Comparison of ENCODE assay signal across 15 cellular contexts in genomic region chr7:2639151-2639993, GRCh38. TPM values are rescaled to one million over a fixed set of nuclear protein-coding genes. Genes with fewer than 3 reads are reported as not detected.
DNase-seq lines count a peak whose midpoint lies in the region; ATAC-seq and TF ChIP-seq lines count a peak whose summit lies in the region.
"Had no signal": no experiment of that assay in that cellular context is flagged by ENCODE, and none has a peak within 500 bp of the region (broad histone marks: within the 10 kb centered on the region; RNA-seq: fewer than 3 reads in every experiment).

No MANE protein-coding gene starts in this region.

- H3K4me1 Mint-ChIP-seq in endodermal cell = no peaks in the 10 kb centered on the region
- peaks cover 13% of the 10 kb centered on the region for H3K4me1 Mint-ChIP-seq in activated CD8-positive, alpha-beta T cell treated with anti-CD3 and anti-CD28 coated beads, Interleukin-2, amount 10 ng/mL, durations not matched to agents 7 days and 5 days (ENCODE audit: low read depth)

- ATAC-seq in heart right ventricle (peak in 1 of 8 donors; percentile 16), HG02623 (IDR thresholded peaks at IDR 0.05; ENCODE audit: unreplicated experiment) (no peak)
- no peak for ATAC-seq in activated CD8-positive, alpha-beta T cell treated with anti-CD3 and anti-CD28 coated beads, Interleukin-2, amount 10 ng/mL, durations not matched to agents 7 days and 5 days
- ATAC-seq: A549; naive thymus-derived CD4-positive, alpha-beta T cell had no signal

- no peaks in the 10 kb centered on the region for H3K9me3 Mint-ChIP-seq in endodermal cell
- no peaks in the 10 kb centered on the region for H3K9me3 Mint-ChIP-seq in activated CD8-positive, alpha-beta T cell treated with anti-CD3 and anti-CD28 coated beads, Interleukin-2, amount 10 ng/mL, durations not matched to agents 7 days and 5 days (ENCODE audit: insufficient read depth)
- H3K9me3 Mint-ChIP-seq: naive thymus-derived CD4-positive, alpha-beta T cell had no signal

- no peak overlapping the region for H2BK120ac ChIP-seq in neuronal stem cell (ENCODE audit: low read depth, low read length)

- H3K27ac ChIP-seq in heart right ventricle = peak overlapping the region in 9 of 10 donors; percentile 6 to 96 (median 69)
- peak overlapping the region; percentile 44 for H3K27ac ChIP-seq in endodermal cell (ENCODE audit: low read depth, low read length)
- H3K27ac ChIP-seq in neuronal stem cell (replicated peaks; ENCODE audit: low read length) = no peak overlapping the region
- H3K27ac ChIP-seq in ovary = no peak overlapping the region
- H3K27ac ChIP-seq: A549 had no signal

- no peak overlapping the region for H3K4me3 Mint-ChIP-seq in endodermal cell
- no peak overlapping the region for H3K4me3 Mint-ChIP-seq in activated CD8-positive, alpha-beta T cell treated with anti-CD3 and anti-CD28 coated beads, Interleukin-2, amount 10 ng/mL, durations not matched to agents 7 days and 5 days
- H3K4me3 Mint-ChIP-seq: naive thymus-derived CD4-positive, alpha-beta T cell had no signal

- H3K36me3 ChIP-seq in heart right ventricle = peaks cover 0 to 17% (median 0%) of the 10 kb centered on the region in 9 donors
- H3K36me3 ChIP-seq in endodermal cell (ENCODE audit: control insufficient read depth, insufficient read depth, low read length) = peaks cover 26% of the 10 kb centered on the region
- peaks cover 16 to 40% of the 10 kb centered on the region in 2 donors for H3K36me3 ChIP-seq in neuronal stem cell (replicated peaks in 1 of 2; ENCODE audit: control insufficient read depth in 2 of 2, insufficient read depth in 2 of 2, low read length in 2 of 2)
- H3K36me3 ChIP-seq in ovary = no peaks in the 10 kb centered on the region
- H3K36me3 ChIP-seq: suprapubic skin had no signal

- no peak overlapping the region for H4K91ac ChIP-seq in neuronal stem cell (ENCODE audit: low read depth, low read length, poor library complexity)

- TF ChIP-seq EP300 in ovary (IDR thresholded peaks at IDR 0.05) = no peak

- peak overlapping the region; percentile 41 for H2BK12ac ChIP-seq in neuronal stem cell (ENCODE audit: low read length)

- WGBS in heart right ventricle, 2 donors = 75 to 80% methylated on average over 36 of the region's 36 CpGs
- 89 to 94% methylated on average over 26 to 36 of the region's 36 CpGs for WGBS in endodermal cell (ENCODE audit: insufficient coverage in 1 of 2, insufficient read length in 1 of 2), 2 experiments
- WGBS in neuronal stem cell (ENCODE audit: extremely low coverage in 2 of 2, insufficient read length in 2 of 2, insufficient replicate concordance in 1 of 2), 2 donors = no CpG with 5 or more reads among the region's 36 CpGs
- WGBS in ovary, 3 donors = 86 to 89% (median 88%) methylated on average over 36 of the region's 36 CpGs

- no peak for TF ChIP-seq CTCF in heart right ventricle (IDR thresholded peaks at IDR 0.05)
- no peak for TF ChIP-seq CTCF in endodermal cell (conservative IDR thresholded peaks at IDR 0.05)
- no peak for TF ChIP-seq CTCF in GM20000 (IDR thresholded peaks at IDR 0.05; ENCODE audit: extremely low read depth, missing control alignments)
- no peak for TF ChIP-seq CTCF in ovary (IDR thresholded peaks at IDR 0.05)

- H2BK5ac ChIP-seq in neuronal stem cell (ENCODE audit: low read length) = peak overlapping the region; percentile 99

- H3K9ac ChIP-seq in endodermal cell (ENCODE audit: extremely low read depth, low read length, poor library complexity, severe bottlenecking) (no peak overlapping the region), neuronal stem cell (ENCODE audit: low read depth, low read length, poor library complexity) (peak overlapping the region; percentile 60)

- peak overlapping the region; percentile 83 for H2BK15ac ChIP-seq in neuronal stem cell (ENCODE audit: low read length)

- H2AK5ac ChIP-seq in neuronal stem cell (ENCODE audit: low read depth, low read length) = peak overlapping the region; percentile 93

- H3K27ac Mint-ChIP-seq in endodermal cell = no peak overlapping the region
- H3K27ac Mint-ChIP-seq in activated CD8-positive, alpha-beta T cell treated with anti-CD3 and anti-CD28 coated beads, Interleukin-2, amount 10 ng/mL, durations not matched to agents 7 days and 5 days = no peak overlapping the region
- H3K27ac Mint-ChIP-seq: naive thymus-derived CD4-positive, alpha-beta T cell had no signal

- H3K4ac ChIP-seq in neuronal stem cell (ENCODE audit: low read length) = peak overlapping the region; percentile 37

- no peak overlapping the region for H2AFZ ChIP-seq in neuronal stem cell (ENCODE audit: low read length)

- H3K4me1 ChIP-seq in heart right ventricle = peaks cover 28 to 100% (median 82%) of the 10 kb centered on the region in 9 donors
- no peaks in the 10 kb centered on the region for H3K4me1 ChIP-seq in endodermal cell (ENCODE audit: control insufficient read depth, insufficient read depth, low read length)
- peaks cover 24 to 35% of the 10 kb centered on the region in 2 donors for H3K4me1 ChIP-seq in neuronal stem cell (ENCODE audit: control insufficient read depth in 2 of 2, insufficient read depth in 1 of 2, low read depth in 1 of 2, low read length in 2 of 2)
- peaks cover 29% of the 10 kb centered on the region for H3K4me1 ChIP-seq in ovary (ENCODE audit: insufficient read depth)

- H3K4me3 ChIP-seq in heart right ventricle = no peak overlapping the region
- H3K4me3 ChIP-seq in endodermal cell (ENCODE audit: low read length) = no peak overlapping the region
- no peak overlapping the region for H3K4me3 ChIP-seq in neuronal stem cell (ENCODE audit: low read length in 2 of 2)
- no peak overlapping the region for H3K4me3 ChIP-seq in ovary
- H3K4me3 ChIP-seq: A549, suprapubic skin had no signal

- H4K8ac ChIP-seq in neuronal stem cell (ENCODE audit: low read depth, low read length) = no peak overlapping the region

- H3K79me1 ChIP-seq in neuronal stem cell (ENCODE audit: low read depth, low read length) = peaks cover 52% of the 10 kb centered on the region

- peak overlapping the region; percentile 6 for H3K14ac ChIP-seq in neuronal stem cell (ENCODE audit: low read length)

- H3K9me3 ChIP-seq in heart right ventricle = no peaks in the 10 kb centered on the region
- H3K9me3 ChIP-seq in endodermal cell (ENCODE audit: control insufficient read depth, low read length) = no peaks in the 10 kb centered on the region
- H3K9me3 ChIP-seq in neuronal stem cell (replicated peaks in 1 of 2; ENCODE audit: control insufficient read depth in 2 of 2, insufficient read depth in 1 of 2, low read depth in 1 of 2, low read length in 2 of 2) = no peaks in the 10 kb centered on the region
- no peaks in the 10 kb centered on the region for H3K9me3 ChIP-seq in ovary
- H3K9me3 ChIP-seq: A549, suprapubic skin had no signal

- intact Hi-C loops in heart right ventricle (cut with DNase I) = no loop called here
- intact Hi-C loops in cardiac septum (cut with DNase I) = no loop called here
- intact Hi-C loops in ovary (cut with DNase I) = loop anchor here in 1 of 4 donors (10.0 kb wide), 1 partner anchor 85 kb away; the partner anchor contains the start of genes BRAT1 and IQCE

- H3K23ac ChIP-seq in neuronal stem cell (ENCODE audit: low read depth, low read length, poor library complexity) = peak overlapping the region; percentile 73

- peak overlapping the region; percentile 85 for H3K18ac ChIP-seq in neuronal stem cell (ENCODE audit: low read length)

- POLR2A ChIA-PET in activated CD8-positive, alpha-beta T cell treated with anti-CD3 and anti-CD28 coated beads, Interleukin-2, amount 10 ng/mL, durations not matched to agents 7 days and 5 days (lab: Charles Lee) = no interaction called here

- CTCF ChIA-PET in activated CD8-positive, alpha-beta T cell treated with anti-CD3 and anti-CD28 coated beads, Interleukin-2, amount 10 ng/mL, durations not matched to agents 7 days and 5 days (lab: Charles Lee) = interaction anchor here (1.9 kb wide), 1 partner anchor 71 kb away, joined by 4 read pairs; no protein-coding TSS in a partner anchor

- H3K27me3 Mint-ChIP-seq in endodermal cell (ENCODE audit: insufficient read depth) = no peaks in the 10 kb centered on the region
- H3K27me3 Mint-ChIP-seq in activated CD8-positive, alpha-beta T cell treated with anti-CD3 and anti-CD28 coated beads, Interleukin-2, amount 10 ng/mL, durations not matched to agents 7 days and 5 days (ENCODE audit: low read depth) = no peaks in the 10 kb centered on the region
- H3K27me3 Mint-ChIP-seq: naive thymus-derived CD4-positive, alpha-beta T cell had no signal

- DNase-seq in heart right ventricle (peak in 1 of 2 donors; percentile 46), cardiac septum (ENCODE audit: low spot score) (no peak), endodermal cell (no peak), neuronal stem cell (ENCODE audit: low spot score) (no peak), GM20000 (ENCODE audit: low spot score) (no peak), ovary (no peak)
- DNase-seq in activated CD8-positive, alpha-beta T cell treated with anti-CD3 and anti-CD28 coated beads, Interleukin-2, amount 10 ng/mL, durations not matched to agents 7 days and 5 days = no peak
- DNase-seq: activated CD4-positive, alpha-beta T cell treated with anti-CD3 and anti-CD28 coated beads, Interleukin-2, amount 50 U/mL, for 4 hours; activated gamma-delta T cell; NCI-H1417 treated with DMSO at 0.1 percent for 48 hours; NCI-H510A treated with DMSO at 0.1 percent for 48 hours had no signal

- no peak for TF ChIP-seq POLR2A in ovary (IDR thresholded peaks at IDR 0.05)

- H3K27me3 ChIP-seq in heart right ventricle (no peaks in the 10 kb centered on the region), endodermal cell (ENCODE audit: control insufficient read depth, insufficient read depth, low read length, poor library complexity, severe bottlenecking) (no peaks in the 10 kb centered on the region), neuronal stem cell (ENCODE audit: control insufficient read depth in 3 of 3, insufficient read depth in 3 of 3, low read depth in 1 of 3, low read length in 3 of 3) (no peaks in the 10 kb centered on the region), ovary (no peaks in the 10 kb centered on the region)
- H3K27me3 ChIP-seq: suprapubic skin had no signal

- peaks cover 7% of the 10 kb centered on the region for H3K36me3 Mint-ChIP-seq in endodermal cell (ENCODE audit: low read depth)
- H3K36me3 Mint-ChIP-seq in activated CD8-positive, alpha-beta T cell treated with anti-CD3 and anti-CD28 coated beads, Interleukin-2, amount 10 ng/mL, durations not matched to agents 7 days and 5 days (ENCODE audit: low read depth) = no peaks in the 10 kb centered on the region
- H3K36me3 Mint-ChIP-seq: naive thymus-derived CD4-positive, alpha-beta T cell had no signal

- no peak overlapping the region for H3K4me2 ChIP-seq in neuronal stem cell (ENCODE audit: insufficient read depth, low read length, poor library complexity, severe bottlenecking)
- H3K4me2 ChIP-seq: A549 had no signal

RNA-seq across cellular contexts. Expression of gene TTYH3, which starts 7.6 kb away (rescaled TPM):
- total RNA-seq in heart right ventricle = 10 to 100 TPM in 4 of 10 donors, 1 to 10 TPM in 6; 7.0 to 37.5 (median 9.0) TPM
- 1 to 10 TPM; 8.6 to 10.0 TPM for polyA plus RNA-seq in heart right ventricle
- 17.1 TPM for total RNA-seq in cardiac septum
- total RNA-seq in endodermal cell = 100 to 1,000 TPM; 145 to 152 TPM
- 164 TPM for polyA plus RNA-seq in endodermal cell (2013, experiment 1 of 2)
- polyA plus RNA-seq in endodermal cell (2013, experiment 2 of 2) = 151 TPM
- 136 TPM for polyA plus RNA-seq in neuronal stem cell (2013, experiment 1 of 2)
- polyA plus RNA-seq in neuronal stem cell (2013, experiment 2 of 2) = 133 TPM
- 10 to 100 TPM; 37.0 to 37.7 TPM for total RNA-seq in activated CD8-positive, alpha-beta T cell treated with anti-CD3 and anti-CD28 coated beads, Interleukin-2, amount 10 ng/mL, durations not matched to agents 7 days and 5 days
- total RNA-seq in ovary = 10 to 100 TPM in 6 of 7 donors, 1 to 10 TPM in 1; 7.7 to 34.4 (median 22.7) TPM
- 10 to 100 TPM in 1 of 2 donors, 1 to 10 TPM in 1; 5.6 to 21.0 TPM for polyA plus RNA-seq in ovary

RNA-seq across cellular contexts. Expression of gene AMZ1, which starts 48.6 kb away (rescaled TPM):
- total RNA-seq in heart right ventricle (under 1 TPM in 6 of 10 donors, not detected in 4; 0.04 to 0.11 (median 0.07) TPM), cardiac septum (0.08 TPM), endodermal cell (1 to 10 TPM in 1 of 2 donors, under 1 TPM in 1; 0.66 to 1.6 TPM), ovary (1 to 10 TPM in 2 of 7 donors, under 1 TPM in 4, not detected in 1; 0.24 to 2.6 (median 0.93) TPM)
- polyA plus RNA-seq in heart right ventricle (under 1 TPM; 0.04 to 0.07 TPM), ovary (under 1 TPM; 0.15 to 0.45 TPM)
- 0.07 TPM for polyA plus RNA-seq in endodermal cell (2013, experiment 1 of 2)
- polyA plus RNA-seq in endodermal cell (2013, experiment 2 of 2) = not detected
- polyA plus RNA-seq in neuronal stem cell (2013, experiment 1 of 2) = 0.04 TPM
- 0.01 TPM for polyA plus RNA-seq in neuronal stem cell (2013, experiment 2 of 2)
- not detected for total RNA-seq in activated CD8-positive, alpha-beta T cell treated with anti-CD3 and anti-CD28 coated beads, Interleukin-2, amount 10 ng/mL, durations not matched to agents 7 days and 5 days

Comparison
In these comparisons a context has a peak if more than half of its experiments do, and no peak if none do; other contexts are left out.
1. H3K27ac ChIP-seq: peak in heart right ventricle (9 of 10) and endodermal cell (single experiment); none in neuronal stem cell (single experiment) and ovary (0 of 2).